Comparison of ENCODE assay signal across 20 cellular contexts in genomic region chr11:114812698-114813097, GRCh38.
"Had no signal": no experiment of that assay in that cellular context is flagged by ENCODE, and none has a peak within 500 bp of the region (broad histone marks: within the 10 kb centered on the region; RNA-seq: fewer than 3 reads in every experiment).

No MANE protein-coding gene starts in this region.

- H3K36me3 Mint-ChIP-seq: natural killer cell treated with Interleukin-12 subunit alpha and Interleukin-12 subunit beta and Interleukin-15 and Interleukin-18, amount 100 ng/mL, for 72 hours had no signal

- H3K4me3 Mint-ChIP-seq: natural killer cell treated with Interleukin-12 subunit alpha and Interleukin-12 subunit beta and Interleukin-15 and Interleukin-18, amount 100 ng/mL, for 72 hours had no signal

- H3K27me3 ChIP-seq: gastrocnemius medialis, pancreas had no signal

- H3K36me3 ChIP-seq: esophagus muscularis mucosa, gastrocnemius medialis, left ventricle myocardium inferior, pancreas, stomach, thoracic aorta, transverse colon had no signal

- H3K4me3 ChIP-seq: esophagus muscularis mucosa, gastrocnemius medialis, left ventricle myocardium inferior, lung, pancreas, stomach, thoracic aorta, transverse colon had no signal

- H3K4me1 ChIP-seq: esophagus muscularis mucosa, left ventricle myocardium inferior, pancreas, stomach, transverse colon had no signal

- H3K27ac Mint-ChIP-seq: natural killer cell treated with Interleukin-12 subunit alpha and Interleukin-12 subunit beta and Interleukin-15 and Interleukin-18, amount 100 ng/mL, for 72 hours; progenitor cell of endocrine pancreas had no signal

- DNase-seq: effector memory CD4-positive, alpha-beta T cell; gastrocnemius medialis; islet precursor cell; left ventricle myocardium inferior; mesenchymal stem cell; midbrain; occipital lobe; pancreas; right cardiac atrium; small intestine; stimulated activated CD4-positive, alpha-beta T cell treated with anti-CD3 and anti-CD28 coated beads, Interleukin-12 subunit alpha, Interleukin-12 subunit beta, amount 100 ng/mL, for 4 hours; stimulated activated naive CD4-positive, alpha-beta T cell; stomach; transverse colon had no signal

- H3K27ac ChIP-seq: epithelial cell of prostate, esophagus muscularis mucosa, gastrocnemius medialis, left ventricle myocardium inferior, pancreas, stomach, thoracic aorta, transverse colon had no signal

- ATAC-seq: gastrocnemius medialis; natural killer cell treated with Interleukin-12 subunit alpha and Interleukin-12 subunit beta and Interleukin-15 and Interleukin-18, amount 100 ng/mL, for 72 hours; pancreas; right cardiac atrium had no signal

- H3K9me3 ChIP-seq: esophagus muscularis mucosa, gastrocnemius medialis, left ventricle myocardium inferior, pancreas, stomach, thoracic aorta, transverse colon had no signal
